ENCODE assay signal across 7 cellular contexts in the genomic region with DNA sequence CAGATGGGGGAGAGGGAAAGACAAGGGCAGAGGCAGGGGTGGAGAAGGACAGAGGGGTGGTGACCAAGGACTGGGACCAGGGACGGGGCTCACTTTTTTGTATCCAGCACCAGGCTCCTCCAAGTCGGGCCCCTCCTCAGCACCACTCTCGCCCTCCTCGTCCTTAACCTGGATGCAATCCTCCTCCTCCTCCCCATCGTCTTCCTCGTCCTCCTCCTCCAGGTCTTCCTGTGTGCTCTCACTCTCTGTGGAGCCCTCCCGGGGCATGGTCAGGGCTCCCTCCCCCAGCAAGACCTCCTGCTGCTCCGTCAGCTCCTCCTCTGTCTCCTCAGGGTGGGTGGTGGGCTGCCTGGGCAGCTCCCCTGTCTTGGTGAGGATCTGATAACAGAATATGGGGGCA. TPM values are rescaled to one million over a fixed set of nuclear protein-coding genes. Genes with fewer than 3 reads are reported as not detected.
DNase-seq lines count a peak whose midpoint lies in the region; ATAC-seq, FAIRE-seq and TF ChIP-seq lines count a peak whose summit lies in the region.
"Had no signal": no experiment of that assay in that cellular context is flagged by ENCODE, and none has a peak within 500 bp of the region (broad histone marks: within the 10 kb centered on the region; RNA-seq: fewer than 3 reads in every experiment).

No MANE protein-coding gene starts in this region.

- BruUV-seq in K562 (replicated peaks; lab: Mats Ljungman, UMichigan), result no TSS peak

- CTCF ChIA-PET in K562 (lab: Yijun Ruan, JAX; ENCODE audit: low intra/inter-chr PET ratio), result no interaction called here

- H2AFZ ChIP-seq in K562 (ENCODE audit: low read depth, low read length) (peak overlapping the region; percentile 86), neuronal stem cell (ENCODE audit: low read length) (peak overlapping the region; percentile 46)

- peaks cover 50% of the 10 kb centered on the region for H3K4me1 Mint-ChIP-seq in HFFc6 (ENCODE audit: low read depth)

- peak overlapping the region; percentile 85 for H3K4me2 ChIP-seq in K562 (ENCODE audit: insufficient read depth, low read length)
- peak overlapping the region; percentile 36 for H3K4me2 ChIP-seq in neuronal stem cell (ENCODE audit: insufficient read depth, low read length, poor library complexity, severe bottlenecking)

- H3K4me3 Mint-ChIP-seq in HFFc6, result peak overlapping the region; percentile 68; the same call in 1 of the 2 replicates

- no peak overlapping the region for H2BK15ac ChIP-seq in neuronal stem cell (ENCODE audit: low read length)

- POLR2A ChIA-PET in K562 (lab: Yijun Ruan, JAX), result interaction anchor here (0.7 to 1.7 kb wide), 9 partner anchors 8 to 784 kb away, joined by 3 to 5 read pairs (median 3); partner anchors contain the start of genes LSM12 and TMUB2

- FAIRE-seq in K562 (lab: Jason Lieb, UNC), result no peak
- FAIRE-seq: G401.6 had no signal

- peaks cover 4% of the 10 kb centered on the region for H3K9me1 ChIP-seq in K562 (ENCODE audit: control insufficient read depth, insufficient read depth, low read length)

- H3K27ac Mint-ChIP-seq in HFFc6, result peak overlapping the region; percentile 91

- H3K4me3 ChIP-seq in K562 (no peak overlapping the region; the same call in 1 of the 2 replicates), neuronal stem cell (ENCODE audit: low read length in 2 of 2) (peak overlapping the region; percentile 21 to 49)

- no peak overlapping the region for H3K4ac ChIP-seq in neuronal stem cell (ENCODE audit: low read length)

- H2BK120ac ChIP-seq in neuronal stem cell (ENCODE audit: low read depth, low read length), result no peak overlapping the region

- H3K9ac ChIP-seq in K562 (ENCODE audit: insufficient read depth in 1 of 2, low read depth in 2 of 2, low read length in 2 of 2) (peak overlapping the region; percentile 65 to 86), neuronal stem cell (ENCODE audit: low read depth, low read length, poor library complexity) (no peak overlapping the region)

- DNase-seq in HFFc6 (no peak), K562 (ENCODE audit: extremely low read depth in 1 of 4, low spot score in 3 of 4) (peak in 2 of 4 experiments; percentile 29 to 38), neuronal stem cell (ENCODE audit: low spot score) (no peak), NCI-H2107 treated with DMSO at 0.1 percent for 48 hours (lab: John Stamatoyannopoulos, UW; ENCODE audit: unreplicated experiment) (no peak), DMS79 (lab: John Stamatoyannopoulos, UW) (no peak)

- H3K79me1 ChIP-seq in neuronal stem cell (ENCODE audit: low read depth, low read length), result no peaks in the 10 kb centered on the region

- WGBS in K562 (ENCODE audit: insufficient coverage, low coverage, missing lambda C conversion rate), result 16% methylated on average over 8 of the region's 8 CpGs
- WGBS in neuronal stem cell (ENCODE audit: extremely low coverage in 2 of 2, insufficient read length in 2 of 2, insufficient replicate concordance in 1 of 2), 2 donors, result no CpG with 5 or more reads among the region's 8 CpGs

- H2AK5ac ChIP-seq in neuronal stem cell (ENCODE audit: low read depth, low read length), result peak overlapping the region; percentile 23

- intact Hi-C loops in K562 (cut with micrococcal nuclease), result no loop called here

- peak overlapping the region; percentile 91 for H3K27ac ChIP-seq in K562 (ENCODE audit: extremely low read depth, low read depth, low read length)
- H3K27ac ChIP-seq in neuronal stem cell (replicated peaks; ENCODE audit: low read length), result peak overlapping the region; percentile 78

- no peaks in the 10 kb centered on the region for H3K27me3 ChIP-seq in K562 (ENCODE audit: control insufficient read depth in 2 of 2, insufficient read depth in 2 of 2, low read length in 2 of 2)
- H3K27me3 ChIP-seq in neuronal stem cell (ENCODE audit: control insufficient read depth in 3 of 3, insufficient read depth in 3 of 3, low read depth in 1 of 3, low read length in 3 of 3), result no peaks in the 10 kb centered on the region

- no peak overlapping the region for H2BK12ac ChIP-seq in neuronal stem cell (ENCODE audit: low read length)

- H3K79me2 ChIP-seq in K562 (ENCODE audit: control insufficient read depth, insufficient read depth, low read length), result no peaks in the 10 kb centered on the region; the same call in 2 of the 3 replicates

- peaks cover 2% of the 10 kb centered on the region for H3K27me3 Mint-ChIP-seq in HFFc6 (ENCODE audit: insufficient read depth)

- H3K9me3 ChIP-seq in K562 (replicated peaks; ENCODE audit: control insufficient read depth, insufficient read depth, low read depth, low read length) (no peaks in the 10 kb centered on the region), neuronal stem cell (replicated peaks in 1 of 2; ENCODE audit: control insufficient read depth in 2 of 2, insufficient read depth in 1 of 2, low read depth in 1 of 2, low read length in 2 of 2) (no peaks in the 10 kb centered on the region)

- peak overlapping the region; percentile 25 for H3K14ac ChIP-seq in neuronal stem cell (ENCODE audit: low read length)

- H3K36me3 ChIP-seq in K562 (ENCODE audit: control insufficient read depth, insufficient read depth, low read length), result peaks cover 27% of the 10 kb centered on the region; the same call in 1 of the 3 replicates
- H3K36me3 ChIP-seq in neuronal stem cell (replicated peaks in 1 of 2; ENCODE audit: control insufficient read depth in 2 of 2, insufficient read depth in 2 of 2, low read length in 2 of 2), result peaks cover 35 to 41% of the 10 kb centered on the region in 2 donors

- TF ChIP-seq CTCF in HFFc6 (IDR thresholded peaks at IDR 0.05) (no peak), K562 (IDR thresholded peaks at IDR 0.05 in 2 of 3, conservative IDR thresholded peaks at IDR 0.05 in 1 of 3; ENCODE audit: insufficient read depth in 2 of 3, low read depth in 1 of 3, low read length in 3 of 3) (no peak)

- TF ChIP-seq POLR2A in K562 (conservative IDR thresholded peaks at IDR 0.05), result 0 out of 2 replicates have a peak, but pooled peaks have one; percentile 13

- no peak overlapping the region for H3K23ac ChIP-seq in neuronal stem cell (ENCODE audit: low read depth, low read length, poor library complexity)

- in situ Hi-C loops in K562 (cut with MboI), result no loop called here

- TF ChIP-seq RAD21 in K562 (CRISPR knock-in tag; conservative IDR thresholded peaks at IDR 0.05 in 1 of 2, IDR thresholded peaks at IDR 0.05 in 1 of 2), result no peak

- TF ChIP-seq EP300 in K562 (IDR thresholded peaks at IDR 0.05; ENCODE audit: low read length), result no peak

- H4K8ac ChIP-seq in neuronal stem cell (ENCODE audit: low read depth, low read length), result no peak overlapping the region

- H3K36me3 Mint-ChIP-seq in HFFc6 (ENCODE audit: low read depth), result peaks cover 30% of the 10 kb centered on the region

- ATAC-seq in K562, result peak; percentile 2; the same call in 2 of the 3 replicates
- ATAC-seq in GM19452 (IDR thresholded peaks at IDR 0.05; ENCODE audit: unreplicated experiment), result no peak

- no peaks in the 10 kb centered on the region for H4K20me1 ChIP-seq in K562 (replicated peaks; ENCODE audit: control insufficient read depth, insufficient read depth, low read length)

- peak overlapping the region; percentile 93 for H3K18ac ChIP-seq in neuronal stem cell (ENCODE audit: low read length)

- peaks cover 21 to 59% of the 10 kb centered on the region in 2 experiments for H3K4me1 ChIP-seq in K562 (replicated peaks in 1 of 2; ENCODE audit: control insufficient read depth in 2 of 2, insufficient read depth in 2 of 2, low read length in 2 of 2)
- peaks cover 22 to 31% of the 10 kb centered on the region in 2 donors for H3K4me1 ChIP-seq in neuronal stem cell (ENCODE audit: control insufficient read depth in 2 of 2, insufficient read depth in 1 of 2, low read depth in 1 of 2, low read length in 2 of 2)

- peak overlapping the region; percentile 40 for H4K91ac ChIP-seq in neuronal stem cell (ENCODE audit: low read depth, low read length, poor library complexity)

- H2BK5ac ChIP-seq in neuronal stem cell (ENCODE audit: low read length), result peak overlapping the region; percentile 2

- H3K9me3 Mint-ChIP-seq in HFFc6, result no peaks in the 10 kb centered on the region

RNA-seq across cellular contexts. Expression of gene G6PC3, which starts 16.8 kb away (rescaled TPM):
- total RNA-seq in HFFc6 (2021; fragmentation: NEBNext Ultra II Directional; extraction: Animal tissue kit (Norgen Biotek cat#: 25700)), result 100 to 1,000 TPM in 5 of 6 experiments, 10 to 100 TPM in 1; 96.6 to 123 (median 113) TPM
- 33.6 and 98.9 TPM in 2 replicates for total RNA-seq in K562 (2011; cell fraction: chromatin; rRNA removed; ENCODE audit: low replicate concordance)
- 135 and 137 TPM in 2 replicates for total RNA-seq in K562 (2011; cell fraction: nucleolus; rRNA removed)
- 99.2 and 101 TPM in 2 replicates for total RNA-seq in K562 (2011; cell fraction: nucleoplasm; rRNA removed)
- total RNA-seq in K562 (2014; rRNA removed), result 31.1 and 37.6 TPM in 2 replicates
- 11.4 and 11.6 TPM in 2 replicates for total RNA-seq in K562 (2014; rRNA removed; fragmentation: Illumina TruSeq; extraction: Trizol)
- 24.1 and 26.8 TPM in 2 replicates for total RNA-seq in K562 (2015; rRNA removed; fragmentation: Illumina TruSeq; extraction: Trizol)
- 41.9 and 47.4 TPM in 2 replicates for total RNA-seq in K562 (2021)
- 46.6 and 55.1 TPM in 2 replicates for polyA plus RNA-seq in K562 (2011; rRNA removed)
- 121 and 218 TPM in 2 replicates for polyA plus RNA-seq in K562 (2011; cell fraction: cytosol; rRNA removed)
- polyA plus RNA-seq in K562 (2011; cell fraction: nucleus; rRNA removed), result 51.8 and 71.7 TPM in 2 replicates
- 62.0 and 81.3 TPM in 2 replicates for polyA plus RNA-seq in K562 (2012)
- polyA plus RNA-seq in K562 (2014; fragmentation: Illumina TruSeq; extraction: Trizol), result 49.5 and 60.5 TPM in 2 replicates
- 10 to 100 TPM; 10.4 to 14.8 TPM for polyA plus RNA-seq in K562 (2014; fragmentation: Nextera tagmentation; extraction: Ambion mirVana)
- 56.3 and 57.8 TPM in 2 replicates for polyA plus RNA-seq in K562 (2014; rRNA removed)
- 31.6 and 48.8 TPM in 2 replicates for polyA minus RNA-seq in K562 (2011; rRNA and poly(A)+ RNA removed)
- polyA minus RNA-seq in K562 (2011; cell fraction: cytosol; rRNA and poly(A)+ RNA removed), result 44.7 and 61.0 TPM in 2 replicates
- polyA minus RNA-seq in K562 (2011; cell fraction: nucleus; rRNA and poly(A)+ RNA removed), result 24.7 and 25.6 TPM in 2 replicates
- 126 TPM for polyA plus RNA-seq in neuronal stem cell (2013, experiment 1 of 2)
- 131 TPM for polyA plus RNA-seq in neuronal stem cell (2013, experiment 2 of 2)

RNA-seq across cellular contexts. Expression of gene LSM12, which starts 20.8 kb away (rescaled TPM):
- total RNA-seq in HFFc6 (2021; fragmentation: NEBNext Ultra II Directional; extraction: Animal tissue kit (Norgen Biotek cat#: 25700)), result 100 to 1,000 TPM in 1 of 6 experiments, 10 to 100 TPM in 5; 86.6 to 101 (median 94.5) TPM
- 48.1 and 49.0 TPM in 2 replicates for total RNA-seq in K562 (2011; cell fraction: chromatin; rRNA removed; ENCODE audit: low replicate concordance)
- total RNA-seq in K562 (2011; cell fraction: nucleolus; rRNA removed), result 32.9 and 33.7 TPM in 2 replicates
- total RNA-seq in K562 (2011; cell fraction: nucleoplasm; rRNA removed), result 64.8 and 108 TPM in 2 replicates
- total RNA-seq in K562 (2014; rRNA removed), result 53.0 and 71.1 TPM in 2 replicates
- total RNA-seq in K562 (2014; rRNA removed; fragmentation: Illumina TruSeq; extraction: Trizol), result 78.4 and 82.8 TPM in 2 replicates
- 95.0 and 102 TPM in 2 replicates for total RNA-seq in K562 (2015; rRNA removed; fragmentation: Illumina TruSeq; extraction: Trizol)
- 104 and 108 TPM in 2 replicates for total RNA-seq in K562 (2021)
- 66.3 and 82.2 TPM in 2 replicates for polyA plus RNA-seq in K562 (2011; rRNA removed)
- 56.4 and 75.0 TPM in 2 replicates for polyA plus RNA-seq in K562 (2011; cell fraction: cytosol; rRNA removed)
- polyA plus RNA-seq in K562 (2011; cell fraction: nucleus; rRNA removed), result 32.9 and 38.2 TPM in 2 replicates
- 40.9 and 63.3 TPM in 2 replicates for polyA plus RNA-seq in K562 (2012)
- polyA plus RNA-seq in K562 (2014; fragmentation: Illumina TruSeq; extraction: Trizol), result 98.5 and 124 TPM in 2 replicates
- polyA plus RNA-seq in K562 (2014; fragmentation: Nextera tagmentation; extraction: Ambion mirVana), result 100 to 1,000 TPM in 1 of 2 experiments, 10 to 100 TPM in 1; 89.3 to 258 TPM
- 70.0 and 80.9 TPM in 2 replicates for polyA plus RNA-seq in K562 (2014; rRNA removed)
- polyA minus RNA-seq in K562 (2011; rRNA and poly(A)+ RNA removed), result 133 and 173 TPM in 2 replicates
- 44.4 and 52.5 TPM in 2 replicates for polyA minus RNA-seq in K562 (2011; cell fraction: cytosol; rRNA and poly(A)+ RNA removed)
- 11.3 and 24.1 TPM in 2 replicates for polyA minus RNA-seq in K562 (2011; cell fraction: nucleus; rRNA and poly(A)+ RNA removed)
- polyA plus RNA-seq in neuronal stem cell (2013, experiment 1 of 2), result 88.7 TPM
- 90.7 TPM for polyA plus RNA-seq in neuronal stem cell (2013, experiment 2 of 2)

RNA-seq across cellular contexts. Expression of gene HDAC5, which starts 36.1 kb away (rescaled TPM):
- total RNA-seq in HFFc6 (2021; fragmentation: NEBNext Ultra II Directional; extraction: Animal tissue kit (Norgen Biotek cat#: 25700)), result 10 to 100 TPM; 63.4 to 87.4 (median 78.7) TPM
- total RNA-seq in K562 (2011; cell fraction: chromatin; rRNA removed; ENCODE audit: low replicate concordance), result 27.5 and 79.4 TPM in 2 replicates
- total RNA-seq in K562 (2011; cell fraction: nucleolus; rRNA removed), result 54.3 and 56.9 TPM in 2 replicates
- 39.6 and 46.3 TPM in 2 replicates for total RNA-seq in K562 (2011; cell fraction: nucleoplasm; rRNA removed)
- total RNA-seq in K562 (2014; rRNA removed) (26.2 and 29.6 TPM in 2 replicates), K562 (2014; rRNA removed; fragmentation: Illumina TruSeq; extraction: Trizol) (4.7 and 6.5 TPM in 2 replicates), K562 (2015; rRNA removed; fragmentation: Illumina TruSeq; extraction: Trizol) (8.0 and 8.7 TPM in 2 replicates), K562 (2021) (23.1 and 25.1 TPM in 2 replicates)
- polyA plus RNA-seq in K562 (2011; rRNA removed) (24.0 and 36.0 TPM in 2 replicates), K562 (2014; fragmentation: Illumina TruSeq; extraction: Trizol) (16.4 and 20.5 TPM in 2 replicates), K562 (2014; fragmentation: Nextera tagmentation; extraction: Ambion mirVana) (under 1 TPM; 0.45 to 0.73 TPM), K562 (2014; rRNA removed) (18.6 and 20.2 TPM in 2 replicates)
- polyA plus RNA-seq in K562 (2011; cell fraction: cytosol; rRNA removed), result 31.1 and 42.9 TPM in 2 replicates
- polyA plus RNA-seq in K562 (2011; cell fraction: nucleus; rRNA removed), result 34.0 and 43.6 TPM in 2 replicates
- 18.3 and 32.1 TPM in 2 replicates for polyA plus RNA-seq in K562 (2012)
- 17.7 and 29.2 TPM in 2 replicates for polyA minus RNA-seq in K562 (2011; rRNA and poly(A)+ RNA removed)
- polyA minus RNA-seq in K562 (2011; cell fraction: cytosol; rRNA and poly(A)+ RNA removed), result 26.6 and 29.1 TPM in 2 replicates
- polyA minus RNA-seq in K562 (2011; cell fraction: nucleus; rRNA and poly(A)+ RNA removed), result 16.2 and 17.5 TPM in 2 replicates
- polyA plus RNA-seq in neuronal stem cell (2013, experiment 1 of 2), result 43.3 TPM
- 44.0 TPM for polyA plus RNA-seq in neuronal stem cell (2013, experiment 2 of 2)

RNA-seq across cellular contexts. Expression of gene HROB, which starts 54.4 kb away (rescaled TPM):
- total RNA-seq in HFFc6 (2021; fragmentation: NEBNext Ultra II Directional; extraction: Animal tissue kit (Norgen Biotek cat#: 25700)), result 1 to 10 TPM; 4.0 to 7.6 (median 6.7) TPM
- total RNA-seq in K562 (2011; cell fraction: chromatin; rRNA removed; ENCODE audit: low replicate concordance), result 57.8 and 130 TPM in 2 replicates
- 60.3 and 68.5 TPM in 2 replicates for total RNA-seq in K562 (2011; cell fraction: nucleolus; rRNA removed)
- total RNA-seq in K562 (2011; cell fraction: nucleoplasm; rRNA removed), result 45.9 and 50.4 TPM in 2 replicates
- total RNA-seq in K562 (2014; rRNA removed) (10.4 and 15.0 TPM in 2 replicates), K562 (2014; rRNA removed; fragmentation: Illumina TruSeq; extraction: Trizol) (7.1 and 9.3 TPM in 2 replicates), K562 (2015; rRNA removed; fragmentation: Illumina TruSeq; extraction: Trizol) (9.6 and 9.8 TPM in 2 replicates), K562 (2021) (17.5 and 20.1 TPM in 2 replicates)
- polyA plus RNA-seq in K562 (2011; rRNA removed) (11.9 and 25.9 TPM in 2 replicates), K562 (2014; fragmentation: Illumina TruSeq; extraction: Trizol) (18.9 and 19.5 TPM in 2 replicates), K562 (2014; fragmentation: Nextera tagmentation; extraction: Ambion mirVana) (1 to 10 TPM; 6.6 to 6.7 TPM), K562 (2014; rRNA removed) (10.6 and 13.5 TPM in 2 replicates)
- 22.0 and 24.6 TPM in 2 replicates for polyA plus RNA-seq in K562 (2011; cell fraction: cytosol; rRNA removed)
- polyA plus RNA-seq in K562 (2011; cell fraction: nucleus; rRNA removed), result 34.5 and 44.9 TPM in 2 replicates
- 11.8 and 18.1 TPM in 2 replicates for polyA plus RNA-seq in K562 (2012)
- polyA minus RNA-seq in K562 (2011; rRNA and poly(A)+ RNA removed), result 21.5 and 22.0 TPM in 2 replicates
- 15.9 and 16.5 TPM in 2 replicates for polyA minus RNA-seq in K562 (2011; cell fraction: cytosol; rRNA and poly(A)+ RNA removed)
- 10.0 and 13.3 TPM in 2 replicates for polyA minus RNA-seq in K562 (2011; cell fraction: nucleus; rRNA and poly(A)+ RNA removed)
- polyA plus RNA-seq in neuronal stem cell (2013, experiment 1 of 2), result 7.6 TPM
- polyA plus RNA-seq in neuronal stem cell (2013, experiment 2 of 2), result 7.8 TPM
